ENCODE assay signal across 8 cellular contexts in the genomic region with DNA sequence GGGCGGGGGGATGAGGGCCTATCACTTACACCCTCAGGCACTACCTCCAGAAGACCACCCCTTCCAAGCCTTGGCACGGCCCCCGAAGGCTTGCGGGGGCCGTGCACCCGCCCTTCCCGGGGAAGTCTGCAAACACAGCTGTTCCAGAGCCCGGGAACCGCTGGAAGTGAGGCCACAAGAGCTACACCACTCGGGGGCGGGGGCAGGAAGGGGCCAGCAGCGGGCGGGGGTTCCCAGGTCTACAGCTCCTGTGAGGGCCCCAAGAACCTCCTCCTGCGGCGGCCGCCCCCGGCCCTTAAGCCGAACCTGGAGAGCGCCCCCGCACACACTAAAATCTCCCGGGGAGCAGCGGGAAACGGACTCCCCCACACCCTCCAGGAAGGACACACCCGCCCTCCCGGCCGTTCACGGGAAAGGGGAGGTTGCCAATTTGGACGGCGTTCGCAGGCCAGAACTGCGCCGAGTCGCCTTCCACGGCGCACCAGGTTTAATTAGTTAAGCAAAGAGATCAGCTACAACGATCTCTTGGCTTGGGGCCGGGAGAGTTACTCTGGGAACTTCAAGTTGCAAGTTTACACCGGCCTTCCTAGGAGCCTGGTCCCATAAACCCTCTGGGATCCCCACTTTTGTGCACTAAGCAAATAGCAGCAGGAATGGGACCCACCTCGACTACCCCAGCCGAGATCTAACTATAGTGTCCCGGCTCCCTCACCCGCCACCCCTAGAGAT. TPM values are rescaled to one million over a fixed set of nuclear protein-coding genes. Genes with fewer than 3 reads are reported as not detected.
A peak's percentile ranks its signal among the peaks of the same experiment; 100 is the strongest.
DNase-seq lines count a peak whose midpoint lies in the region; ATAC-seq lines count a peak whose summit lies in the region.

No MANE protein-coding gene starts in this region.

- H3K27me3 ChIP-seq in skeletal muscle tissue (ENCODE audit: control insufficient read depth in 3 of 3, insufficient read depth in 3 of 3, low read length in 3 of 3) = no peaks in the 10 kb centered on the region

- DNase-seq in NCI-H2227 (lab: John Stamatoyannopoulos, UW; ENCODE audit: unreplicated experiment) (peak; percentile 51), NCI-H2227 treated with DMSO at 0.1 percent for 48 hours (lab: John Stamatoyannopoulos, UW) (no peak), NCI-H1105 (lab: John Stamatoyannopoulos, UW) (peak; percentile 38), astrocyte of the hippocampus (ENCODE audit: low read depth, low spot score) (peak; percentile 79), DMS153 (lab: John Stamatoyannopoulos, UW) (no peak)

- ATAC-seq in HG02588 (IDR thresholded peaks at IDR 0.05; ENCODE audit: unreplicated experiment) = no peak

- H3K4me3 ChIP-seq in iPS-11a (ENCODE audit: low read depth, low read length) (peak overlapping the region; percentile 74), skeletal muscle tissue (ENCODE audit: low read length in 3 of 3) (peak overlapping the region; percentile 78 to 88 (median 86))

- peak overlapping the region; percentile 89 for H3K27ac ChIP-seq in skeletal muscle tissue (ENCODE audit: low read depth, low read length)

- peak overlapping the region; percentile 85 to 89 (median 87) for H3K9ac ChIP-seq in skeletal muscle tissue (ENCODE audit: low read depth in 1 of 3, low read length in 3 of 3)

- peaks cover 20 to 34% (median 34%) of the 10 kb centered on the region in 3 donors for H3K4me1 ChIP-seq in skeletal muscle tissue (ENCODE audit: control insufficient read depth in 3 of 3, insufficient read depth in 3 of 3, low read length in 3 of 3)

- H3K36me3 ChIP-seq in skeletal muscle tissue (ENCODE audit: control insufficient read depth in 3 of 3, insufficient read depth in 3 of 3, low read length in 3 of 3) = peaks cover 0 to 10% (median 2%) of the 10 kb centered on the region in 3 donors

- no peaks in the 10 kb centered on the region for H3K9me3 ChIP-seq in skeletal muscle tissue (ENCODE audit: control insufficient read depth in 3 of 3, low read length in 3 of 3)

RNA-seq across cellular contexts. Expression of gene JAG1, which starts 1.8 kb away (rescaled TPM):
- total RNA-seq in skeletal muscle tissue = 60.5 TPM

Comparison
In these comparisons a context has a peak if more than half of its experiments do, and no peak if none do; other contexts are left out.
1. DNase-seq: peak in NCI-H2227 (single experiment), NCI-H1105 (single experiment) and astrocyte of the hippocampus (single experiment); none in NCI-H2227 treated with DMSO at 0.1 percent for 48 hours (single experiment) and DMS153 (single experiment).